ENCODE assay signal across 24 cellular contexts in genomic region chr17:60065867-60066266, GRCh38. TPM values are rescaled to one million over a fixed set of nuclear protein-coding genes. Genes with fewer than 3 reads are reported as not detected.
DNase-seq lines count a peak whose midpoint lies in the region; ATAC-seq, FAIRE-seq and TF ChIP-seq lines count a peak whose summit lies in the region.
"Had no signal": no experiment of that assay in that cellular context is flagged by ENCODE, and none has a peak within 500 bp of the region (broad histone marks: within the 10 kb centered on the region; RNA-seq: fewer than 3 reads in every experiment).

No MANE protein-coding gene starts in this region.

- H2AFZ ChIP-seq in mammary epithelial cell (ENCODE audit: low read depth, low read length): no peak overlapping the region
- H2AFZ ChIP-seq in astrocyte (ENCODE audit: low read depth, low read length): no peak overlapping the region
- H2AFZ ChIP-seq: GM23338 had no signal

- no peaks in the 10 kb centered on the region for H3K79me2 ChIP-seq in mammary epithelial cell (ENCODE audit: insufficient read depth, low read length)
- H3K79me2 ChIP-seq in astrocyte (ENCODE audit: insufficient read depth, low read length): no peaks in the 10 kb centered on the region

- in situ Hi-C loops in mammary epithelial cell (cut with MboI; ENCODE audit: low sequenced_read_pairs in 2 of 2): loop anchor here in 1 of 2 donors (25.0 kb wide), 2 partner anchors 154 to 329 kb away; no protein-coding TSS in a partner anchor

- H3K27me3 ChIP-seq in mammary epithelial cell (ENCODE audit: insufficient read depth, low read length) (no peaks in the 10 kb centered on the region), breast epithelium (no peaks in the 10 kb centered on the region), astrocyte (ENCODE audit: insufficient read depth, low read length) (no peaks in the 10 kb centered on the region)
- H3K27me3 ChIP-seq: BE2C, SJCRH30 had no signal

- DNase-seq in mammary epithelial cell (peak; percentile 47), breast epithelium (ENCODE audit: low spot score in 2 of 2) (no peak), astrocyte (ENCODE audit: low read depth) (no peak), epithelial cell of prostate (ENCODE audit: low read depth, low spot score) (no peak), urothelium cell line (ENCODE audit: low spot score) (no peak), SKM-1 treated with dmso at 0.1 percent for 144 hours (lab: John Stamatoyannopoulos, UW; ENCODE audit: unreplicated experiment) (no peak)
- no peak for DNase-seq in effector memory CD8-positive, alpha-beta T cell
- DNase-seq: 8988T; BE2C; Calu3; CD4-positive, alpha-beta T cell; DMS53; Karpas-422; NCI-H1417 treated with DMSO at 0.1 percent for 48 hours; NCI-H1930; NCI-H2171; NCI-H446 treated with DMSO at 0.1 percent for 48 hours; NK-92 treated with Interleukin-12 subunit alpha and Interleukin-12 subunit beta, amount 100 ng/mL, for 24 hours; OCI-M1; SJCRH30 had no signal

- peaks cover 7% of the 10 kb centered on the region for H3K36me3 ChIP-seq in mammary epithelial cell (ENCODE audit: insufficient read depth, low read length)
- peaks cover 3% of the 10 kb centered on the region for H3K36me3 ChIP-seq in breast epithelium
- H3K36me3 ChIP-seq in astrocyte (ENCODE audit: insufficient read depth, low read length): peaks cover 45% of the 10 kb centered on the region

- peak overlapping the region; percentile 59 for H3K4me2 ChIP-seq in mammary epithelial cell (ENCODE audit: insufficient read depth, low read depth, low read length)
- peak overlapping the region; percentile 9 for H3K4me2 ChIP-seq in astrocyte (ENCODE audit: low read length)
- H3K4me2 ChIP-seq: GM23338 had no signal

- CTCF ChIA-PET in mammary epithelial cell (lab: Charles Lee; ENCODE audit: low non-redundant PET): interaction anchor here (0.6 kb wide), 1 partner anchor 250 kb away, joined by 3 read pairs; no protein-coding TSS in a partner anchor

- H3K9me3 ChIP-seq in mammary epithelial cell (replicated peaks; ENCODE audit: insufficient read depth, low read length): no peaks in the 10 kb centered on the region
- H3K9me3 ChIP-seq in breast epithelium: no peaks in the 10 kb centered on the region
- H3K9me3 ChIP-seq in astrocyte (ENCODE audit: insufficient read depth, low read depth, low read length): no peaks in the 10 kb centered on the region
- H3K9me3 ChIP-seq: BE2C, SJCRH30 had no signal

- WGBS in mammary epithelial cell (ENCODE audit: low coverage, missing lambda C conversion rate): 63% methylated on average over 2 of the region's 2 CpGs

- H3K36me3 Mint-ChIP-seq in astrocyte (ENCODE audit: low read depth, unreplicated experiment): peaks cover 16% of the 10 kb centered on the region
- peaks cover 50% of the 10 kb centered on the region for H3K36me3 Mint-ChIP-seq in effector memory CD8-positive, alpha-beta T cell (ENCODE audit: insufficient read depth)

- no peak for TF ChIP-seq POLR2A in breast epithelium (IDR thresholded peaks at IDR 0.05)

- dilution Hi-C loops in mammary epithelial cell (cut with HindIII; ENCODE audit: low sequenced_read_pairs): loop anchor here (25.0 kb wide), 1 partner anchor 554 kb away; no protein-coding TSS in a partner anchor

- TF ChIP-seq CTCF in mammary epithelial cell (conservative IDR thresholded peaks at IDR 0.05 in 1 of 2, IDR thresholded peaks at IDR 0.05 in 1 of 2; ENCODE audit: extremely low read depth in 1 of 2, insufficient read depth in 1 of 2, low read depth in 1 of 2, low read length in 2 of 2) (no peak), breast epithelium (IDR thresholded peaks at IDR 0.05) (no peak), astrocyte (IDR thresholded peaks at IDR 0.05; ENCODE audit: insufficient read depth, low read depth, low read length) (no peak)

- H3K9ac ChIP-seq in mammary epithelial cell (ENCODE audit: insufficient read depth, low read length) (no peak overlapping the region), astrocyte (ENCODE audit: low read length) (no peak overlapping the region)

- intact Hi-C loops in mammary epithelial cell (cut with micrococcal nuclease) (no loop called here), breast epithelium (cut with DNase I; ENCODE audit: low total_unique reads) (no loop called here)

- H4K20me1 ChIP-seq in mammary epithelial cell (ENCODE audit: insufficient read depth, low read length) (no peaks in the 10 kb centered on the region), astrocyte (ENCODE audit: insufficient read depth, low read length) (no peaks in the 10 kb centered on the region)

- no peak overlapping the region for H3K27ac ChIP-seq in mammary epithelial cell (ENCODE audit: insufficient read depth, low read depth, low read length)
- H3K27ac ChIP-seq in breast epithelium: no peak overlapping the region
- no peak overlapping the region for H3K27ac ChIP-seq in astrocyte (ENCODE audit: low read depth, low read length)
- peak overlapping the region; percentile 16 for H3K27ac ChIP-seq in epithelial cell of prostate
- H3K27ac ChIP-seq: RWPE1, SJCRH30 had no signal

- peaks cover 7% of the 10 kb centered on the region for H3K4me1 Mint-ChIP-seq in astrocyte (ENCODE audit: low read depth, unreplicated experiment)
- no peaks in the 10 kb centered on the region for H3K4me1 Mint-ChIP-seq in effector memory CD8-positive, alpha-beta T cell (ENCODE audit: low read depth in 2 of 2)
- H3K4me1 Mint-ChIP-seq: GM23338 had no signal

- ATAC-seq in effector memory CD8-positive, alpha-beta T cell (replicated peaks): no peak
- no peak for ATAC-seq in GM18867 (IDR thresholded peaks at IDR 0.05; ENCODE audit: unreplicated experiment)
- ATAC-seq: GM23338, HepG2 had no signal

- no peak overlapping the region for H3K4me3 Mint-ChIP-seq in astrocyte (ENCODE audit: unreplicated experiment)
- no peak overlapping the region for H3K4me3 Mint-ChIP-seq in effector memory CD8-positive, alpha-beta T cell
- H3K4me3 Mint-ChIP-seq: CD4-positive, alpha-beta T cell; GM23338 had no signal

- no peak overlapping the region for H3K27ac Mint-ChIP-seq in astrocyte (ENCODE audit: unreplicated experiment)
- H3K27ac Mint-ChIP-seq in effector memory CD8-positive, alpha-beta T cell: no peak overlapping the region
- H3K27ac Mint-ChIP-seq: CD4-positive, alpha-beta T cell; GM23338 had no signal

- FAIRE-seq in astrocyte (lab: Jason Lieb, UNC): no peak
- FAIRE-seq in urothelium cell line (lab: Jason Lieb, UNC): peak; percentile 55
- FAIRE-seq: HepG2 had no signal

- peaks cover 11% of the 10 kb centered on the region for H3K4me1 ChIP-seq in mammary epithelial cell (ENCODE audit: insufficient read depth, low read length)
- no peaks in the 10 kb centered on the region for H3K4me1 ChIP-seq in breast epithelium
- H3K4me1 ChIP-seq in astrocyte (ENCODE audit: insufficient read depth, low read length): peaks cover 8% of the 10 kb centered on the region
- H3K4me1 ChIP-seq: BE2C, SJCRH30 had no signal

- H3K4me3 ChIP-seq in mammary epithelial cell (replicated peaks in 1 of 3; ENCODE audit: insufficient read depth in 1 of 3, low read depth in 2 of 3, low read length in 3 of 3) (no peak overlapping the region), breast epithelium (no peak overlapping the region), astrocyte (ENCODE audit: insufficient read depth, low read depth, low read length) (no peak overlapping the region)
- H3K4me3 ChIP-seq: GM23338, SJCRH30 had no signal

- H3K27me3 Mint-ChIP-seq in astrocyte (ENCODE audit: low read depth, unreplicated experiment): no peaks in the 10 kb centered on the region
- H3K27me3 Mint-ChIP-seq in effector memory CD8-positive, alpha-beta T cell: no peaks in the 10 kb centered on the region
- H3K27me3 Mint-ChIP-seq: CD4-positive, alpha-beta T cell had no signal

- BruUV-seq in mammary epithelial cell (replicated peaks; lab: Mats Ljungman, UMichigan): no TSS peak

- H3K9me3 Mint-ChIP-seq in astrocyte (ENCODE audit: unreplicated experiment): no peaks in the 10 kb centered on the region
- no peaks in the 10 kb centered on the region for H3K9me3 Mint-ChIP-seq in effector memory CD8-positive, alpha-beta T cell
- H3K9me3 Mint-ChIP-seq: CD4-positive, alpha-beta T cell; GM23338 had no signal

RNA-seq across cellular contexts. Expression of gene HEATR6, which starts 12.9 kb away (rescaled TPM):
- total RNA-seq in mammary epithelial cell: 10 to 100 TPM; 20.4 to 21.5 TPM
- 17.3 TPM for polyA plus RNA-seq in mammary epithelial cell
- polyA minus RNA-seq in mammary epithelial cell: 15.6 TPM
- total RNA-seq in breast epithelium: 10 to 100 TPM in 2 of 3 donors, 1 to 10 TPM in 1; 9.1 to 16.4 (median 16.1) TPM
- 14.9 and 21.7 TPM in 2 replicates for total RNA-seq in astrocyte
